ENCODE assay signal across 8 cellular contexts in the genomic region with DNA sequence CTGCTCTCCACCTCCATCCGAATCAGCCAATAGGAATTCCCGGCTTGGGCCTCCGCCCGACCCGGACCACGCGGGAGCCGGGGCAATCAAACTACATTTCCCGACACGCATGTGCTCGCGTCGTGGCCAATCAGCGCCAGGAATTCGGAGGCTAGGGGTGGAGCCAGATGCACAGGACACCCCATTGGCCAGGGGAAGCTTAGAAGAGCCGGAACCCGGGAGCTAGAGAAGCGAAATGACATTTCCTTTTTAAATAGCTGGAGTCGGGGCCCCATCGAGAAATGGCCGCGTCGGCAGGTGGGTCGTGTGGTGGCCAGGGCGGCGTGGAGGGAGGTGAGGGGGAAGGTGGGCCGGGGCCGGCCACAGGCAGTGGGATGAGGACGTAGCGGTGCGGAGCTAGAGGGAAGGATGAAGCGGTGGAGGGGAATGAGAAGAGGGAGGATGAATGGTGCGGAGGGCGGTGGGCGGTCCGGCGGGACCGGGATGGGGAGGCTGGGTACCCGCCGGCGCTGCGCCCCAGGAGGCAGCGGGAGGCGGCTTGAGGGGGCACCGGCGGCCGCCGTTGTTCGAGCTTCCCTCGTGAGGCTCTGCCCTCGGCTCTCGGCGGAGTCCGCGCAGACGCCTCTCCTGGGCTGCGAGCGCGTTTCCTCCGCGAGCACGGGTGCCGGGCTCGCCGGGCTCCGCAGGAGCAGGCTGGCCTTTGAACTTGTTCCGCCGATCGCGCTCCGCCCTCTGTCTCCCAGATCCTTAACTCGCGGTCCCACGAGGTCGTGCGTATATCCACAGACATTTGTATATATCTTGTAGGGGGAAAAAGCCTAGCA. TPM values are rescaled to one million over a fixed set of nuclear protein-coding genes. Genes with fewer than 3 reads are reported as not detected.
DNase-seq lines count a peak whose midpoint lies in the region; ATAC-seq, FAIRE-seq and TF ChIP-seq lines count a peak whose summit lies in the region.

Gene KBTBD8, plus strand, starts transcription at position 233 of the 824 bp plus-strand sequence. Its CDS starts 49 bp downstream, at position 282.

- peak within 1 kb of the TSS; percentile 51; the same call in 1 of the 2 replicates for H3K18ac ChIP-seq in H1 (ENCODE audit: extremely low read depth, low read length)

- peaks cover 36% of the 10 kb centered on the region for H3K4me1 Mint-ChIP-seq in activated CD8-positive, alpha-beta memory T cell treated with anti-CD3 and anti-CD28 coated beads, Interleukin-2, amount 10 ng/mL, durations not matched to agents 7 days and 5 days
- H3K4me1 Mint-ChIP-seq in memory B cell = peaks cover 22% of the 10 kb centered on the region

- H2BK120ac ChIP-seq in H1 (replicated peaks; ENCODE audit: low read depth, low read length) = no peak within 1 kb of the TSS

- H3K9me3 Mint-ChIP-seq in activated CD8-positive, alpha-beta memory T cell treated with anti-CD3 and anti-CD28 coated beads, Interleukin-2, amount 10 ng/mL, durations not matched to agents 7 days and 5 days (ENCODE audit: low read depth) = no peaks in the 10 kb centered on the region
- H3K9me3 Mint-ChIP-seq in memory B cell = no peaks in the 10 kb centered on the region

- TF ChIP-seq RAD21 in H1 (IDR thresholded peaks at IDR 0.05 in 1 of 2, conservative IDR thresholded peaks at IDR 0.05 in 1 of 2; ENCODE audit: low read depth in 2 of 2, low read length in 2 of 2) = no peak

- H3K4me3 ChIP-seq in HUES48 (ENCODE audit: low read depth, low read length) = peak within 1 kb of the TSS; percentile 78
- peak within 1 kb of the TSS; percentile 90 for H3K4me3 ChIP-seq in NT2/D1 (ENCODE audit: insufficient read length, low read depth)
- H3K4me3 ChIP-seq in H1 (ENCODE audit: extremely low read depth in 1 of 4, insufficient read depth in 2 of 4, low read depth in 3 of 4, low read length in 4 of 4) = peak within 1 kb of the TSS; percentile 74 to 88 (median 82)

- H2AK5ac ChIP-seq in H1 (ENCODE audit: low read depth, low read length) = peak within 1 kb of the TSS; percentile 78; the same call in 1 of the 2 replicates

- no peak within 1 kb of the TSS for H2BK20ac ChIP-seq in H1 (ENCODE audit: low read length)

- TF ChIP-seq POLR2A in H1 (IDR thresholded peaks at IDR 0.05; ENCODE audit: control extremely low read depth in 1 of 2, low read depth in 2 of 2, low read length in 2 of 2) = peak in 1 of 2 experiments; percentile 42; a peak in 1 of 3 replicates

- H3K79me1 ChIP-seq in H1 (ENCODE audit: low read depth, low read length) = peaks cover 3% of the 10 kb centered on the region; the same call in 1 of the 2 replicates

- peak within 1 kb of the TSS; percentile 53 for H4K5ac ChIP-seq in H1 (ENCODE audit: insufficient read length, low read depth, low read length)

- H3K9me3 ChIP-seq in HUES48 (ENCODE audit: control insufficient read depth, insufficient read depth, low read length) = no peaks in the 10 kb centered on the region
- H3K9me3 ChIP-seq in NT2/D1 (ENCODE audit: insufficient read depth, low read length) = 0 out of 2 replicates have a peak, but pooled peaks cover under 1% of the 10 kb centered on the region
- no peaks in the 10 kb centered on the region for H3K9me3 ChIP-seq in H1 (ENCODE audit: insufficient read depth in 2 of 2, low read depth in 1 of 2, low read length in 1 of 2)

- FAIRE-seq in H1 (lab: Jason Lieb, UNC) = peak; percentile 91

- H3K27ac Mint-ChIP-seq in activated CD8-positive, alpha-beta memory T cell treated with anti-CD3 and anti-CD28 coated beads, Interleukin-2, amount 10 ng/mL, durations not matched to agents 7 days and 5 days = peak within 1 kb of the TSS; percentile 88
- peak within 1 kb of the TSS; percentile 96 for H3K27ac Mint-ChIP-seq in memory B cell

- 2% methylated on average over 44 of the region's 76 CpGs; no CpG with 5 or more reads in 1 of the 2 experiments for WGBS in H1 (ENCODE audit: extremely low coverage in 1 of 2, insufficient coverage in 1 of 2, insufficient read length in 1 of 2, insufficient replicate concordance in 2 of 2, low coverage in 1 of 2, low lambda C conversion rate in 2 of 2, missing lambda C conversion rate in 1 of 2), 2 experiments

- H3K23me2 ChIP-seq in H1 (ENCODE audit: low read depth, low read length) = peaks cover 5% of the 10 kb centered on the region

- H3K4me2 ChIP-seq in H1 (ENCODE audit: insufficient read depth in 1 of 2, low read depth in 2 of 2, low read length in 2 of 2) = peak within 1 kb of the TSS; percentile 72 to 99

- no peak within 1 kb of the TSS for H3K14ac ChIP-seq in H1 (ENCODE audit: insufficient read length)

- H3K9ac ChIP-seq in HUES48 (ENCODE audit: low read depth, low read length) (peak within 1 kb of the TSS; percentile 47; the same call in 1 of the 2 replicates), NT2/D1 (ENCODE audit: insufficient read length, low read depth) (peak within 1 kb of the TSS; percentile 84), H1 (replicated peaks in 1 of 4; ENCODE audit: extremely low read depth in 1 of 4, low read depth in 3 of 4, low read length in 3 of 4) (peak within 1 kb of the TSS in 3 of 4 experiments; percentile 26 to 62 (median 58); a peak in 5 of 7 replicates)

- ATAC-seq in GM21390 (IDR thresholded peaks at IDR 0.05; ENCODE audit: unreplicated experiment) = peak; percentile 93
- ATAC-seq in activated CD8-positive, alpha-beta memory T cell treated with anti-CD3 and anti-CD28 coated beads, Interleukin-2, amount 10 ng/mL, durations not matched to agents 7 days and 5 days = peak; percentile 98
- ATAC-seq in memory B cell (ENCODE audit: low read depth) = peak; percentile 84

- H3K79me2 ChIP-seq in H1 (ENCODE audit: control insufficient read depth in 1 of 2, insufficient read depth in 2 of 2, low read length in 2 of 2) = peaks cover 0 to 17% of the 10 kb centered on the region in 2 experiments; a peak in 2 of 4 replicates

- TF ChIP-seq EP300 in H1 (IDR thresholded peaks at IDR 0.05; ENCODE audit: borderline replicate concordance in 1 of 2, low read depth in 2 of 2, low read length in 2 of 2) = no peak

- H3K4me3 Mint-ChIP-seq in activated CD8-positive, alpha-beta memory T cell treated with anti-CD3 and anti-CD28 coated beads, Interleukin-2, amount 10 ng/mL, durations not matched to agents 7 days and 5 days = peak within 1 kb of the TSS; percentile 92
- peak within 1 kb of the TSS; percentile 98 for H3K4me3 Mint-ChIP-seq in memory B cell

- H3K4ac ChIP-seq in H1 (replicated peaks; ENCODE audit: insufficient read length, low read depth, low read length) = no peak within 1 kb of the TSS

- H2AFZ ChIP-seq in H1 (ENCODE audit: low read length) = peak within 1 kb of the TSS; percentile 8; the same call in 1 of the 2 replicates

- H3K4me1 ChIP-seq in HUES48 (ENCODE audit: control insufficient read depth, insufficient read depth, low read length) (peaks cover 16% of the 10 kb centered on the region), NT2/D1 (ENCODE audit: insufficient read depth, insufficient read length) (peaks cover 2% of the 10 kb centered on the region), H1 (replicated peaks in 1 of 4; ENCODE audit: control insufficient read depth in 3 of 4, insufficient read depth in 4 of 4, low read length in 3 of 4) (no peaks in the 10 kb centered on the region; a peak in 2 of 7 replicates)

- H2BK12ac ChIP-seq in H1 (ENCODE audit: low read depth, low read length) = no peak within 1 kb of the TSS

- CTCF ChIA-PET in activated CD8-positive, alpha-beta memory T cell treated with anti-CD3 and anti-CD28 coated beads, Interleukin-2, amount 10 ng/mL, durations not matched to agents 7 days and 5 days (lab: Charles Lee) = interaction anchor here (0.8 to 3.9 kb wide), 6 partner anchors 9 to 85 kb away, joined by 3 to 34 read pairs (median 4); no protein-coding TSS in a partner anchor
- CTCF ChIA-PET in H1 (lab: Charles Lee; ENCODE audit: partially characterized antibody) = interaction anchor here (0.6 to 4.0 kb wide), 6 partner anchors 8 to 767 kb away, joined by 3 to 15 read pairs (median 4); no protein-coding TSS in a partner anchor

- H3K56ac ChIP-seq in H1 (replicated peaks; ENCODE audit: insufficient read length, low read depth, low read length) = no peak within 1 kb of the TSS

- POLR2A ChIA-PET in H1 (lab: Charles Lee; ENCODE audit: partially characterized antibody) = interaction anchor here (1.2 to 2.2 kb wide), 2 partner anchors 10 to 16 kb away, joined by 4 to 18 read pairs; no protein-coding TSS in a partner anchor

- H3K27me3 Mint-ChIP-seq in activated CD8-positive, alpha-beta memory T cell treated with anti-CD3 and anti-CD28 coated beads, Interleukin-2, amount 10 ng/mL, durations not matched to agents 7 days and 5 days = peaks cover 32% of the 10 kb centered on the region
- no peaks in the 10 kb centered on the region for H3K27me3 Mint-ChIP-seq in memory B cell

- H2BK15ac ChIP-seq in H1 (ENCODE audit: low read length) = no peak within 1 kb of the TSS

- TF ChIP-seq CTCF in H1 (IDR thresholded peaks at IDR 0.05; ENCODE audit: control extremely low read depth in 1 of 3, insufficient read depth in 1 of 3, low read depth in 1 of 3, low read length in 3 of 3) = no peak

- in situ Hi-C loops in Caki2 (cut with HindIII; ENCODE audit: low pct_unique_long_range_greater_than_20kb, low sequenced_read_pairs) = no loop called here

- H3K23ac ChIP-seq in H1 (ENCODE audit: insufficient read length) = no peak within 1 kb of the TSS

- H3K27me3 ChIP-seq in HUES48 (ENCODE audit: control insufficient read depth, insufficient read depth, low read length) = no peaks in the 10 kb centered on the region
- H3K27me3 ChIP-seq in NT2/D1 (ENCODE audit: insufficient read depth, insufficient read length) = peaks cover 7% of the 10 kb centered on the region
- peaks cover 0 to 3% (median 0%) of the 10 kb centered on the region in 4 experiments; a peak in 2 of 7 replicates for H3K27me3 ChIP-seq in H1 (replicated peaks in 1 of 4; ENCODE audit: control insufficient read depth in 3 of 4, extremely low read depth in 1 of 4, insufficient read depth in 3 of 4, low read length in 3 of 4)

- H4K20me1 ChIP-seq in H1 (replicated peaks in 1 of 2; ENCODE audit: control insufficient read depth in 1 of 2, insufficient read depth in 2 of 2, low read length in 2 of 2) = peaks cover 0 to 3% of the 10 kb centered on the region in 2 experiments

- H4K8ac ChIP-seq in H1 (ENCODE audit: extremely low read depth, insufficient read depth, low read length) = no peak within 1 kb of the TSS

- H3K27ac ChIP-seq in HUES48 (ENCODE audit: low read depth, low read length) (no peak within 1 kb of the TSS), H1 (ENCODE audit: low read depth, low read length) (no peak within 1 kb of the TSS)

- peak; percentile 96 for DNase-seq in Caki2 (ENCODE audit: low read depth)
- peak; percentile 98 for DNase-seq in NT2/D1 (ENCODE audit: low read depth, low spot score)
- peak; percentile 99 for DNase-seq in activated CD8-positive, alpha-beta memory T cell treated with anti-CD3 and anti-CD28 coated beads, Interleukin-2, amount 10 ng/mL, durations not matched to agents 7 days and 5 days
- peak; percentile 92 to 97 for DNase-seq in H1 (ENCODE audit: low read depth in 1 of 2, low spot score in 2 of 2)
- peak; percentile 90 to 95 for DNase-seq in memory B cell (ENCODE audit: low spot score in 2 of 2)
- peak; percentile 93 for DNase-seq in stimulated activated CD8-positive, alpha-beta memory T cell treated with anti-CD3 and anti-CD28 coated beads, Interleukin-12 subunit alpha, Interleukin-12 subunit beta, amount 100 ng/mL, for 1 hour (ENCODE audit: low read depth)

- peak within 1 kb of the TSS; percentile 29; the same call in 1 of the 2 replicates for H2BK5ac ChIP-seq in H1 (ENCODE audit: low read depth, low read length)

- H3K36me3 ChIP-seq in HUES48 (ENCODE audit: control insufficient read depth, insufficient read depth, low read length) (peaks cover 7% of the 10 kb centered on the region), NT2/D1 (ENCODE audit: insufficient read depth, insufficient read length, low read length) (peaks cover 11% of the 10 kb centered on the region), H1 (ENCODE audit: control insufficient read depth in 2 of 4, insufficient read depth in 4 of 4, low read length in 3 of 4) (peaks cover 0 to 5% (median 0%) of the 10 kb centered on the region in 4 experiments; a peak in 2 of 8 replicates)

- no peak within 1 kb of the TSS for H4K91ac ChIP-seq in H1 (replicated peaks; ENCODE audit: insufficient read length, low read length)

- H3K36me3 Mint-ChIP-seq in activated CD8-positive, alpha-beta memory T cell treated with anti-CD3 and anti-CD28 coated beads, Interleukin-2, amount 10 ng/mL, durations not matched to agents 7 days and 5 days = peaks cover 16% of the 10 kb centered on the region
- peaks cover 5% of the 10 kb centered on the region for H3K36me3 Mint-ChIP-seq in memory B cell

RNA-seq across cellular contexts. Expression of gene KBTBD8, which starts in this region (rescaled TPM):
- not detected in 2 replicates for total RNA-seq in Caki2 (2014; rRNA removed; shearing (Covaris generic); ENCODE audit: low replicate concordance)
- total RNA-seq in activated CD8-positive, alpha-beta memory T cell treated with anti-CD3 and anti-CD28 coated beads, Interleukin-2, amount 10 ng/mL, durations not matched to agents 7 days and 5 days = 10 to 100 TPM; 10.4 to 19.2 TPM
- total RNA-seq in H1 (2021; fragmentation: NEBNext Ultra II Directional; extraction: Animal tissue kit (Norgen Biotek cat#: 25700)) = 23.9 and 26.0 TPM in 2 replicates
- polyA plus RNA-seq in H1 (2011; rRNA removed) = 1.2 and 3.2 TPM in 2 replicates
- polyA plus RNA-seq in H1 (2011; cell fraction: cytosol; rRNA removed) = 5.0 TPM
- 3.0 TPM for polyA plus RNA-seq in H1 (2011; cell fraction: nucleus; rRNA removed)
- 5.2 to 9.6 TPM (median 6.9 TPM) in 4 replicates for polyA plus RNA-seq in H1 (2012, experiment 1 of 2)
- polyA plus RNA-seq in H1 (2012, experiment 2 of 2) = 0.62 TPM
- polyA plus RNA-seq in H1 (2013, experiment 1 of 2) = 8.5 TPM
- polyA plus RNA-seq in H1 (2013, experiment 2 of 2) = 8.2 TPM
- polyA minus RNA-seq in H1 (2011; rRNA and poly(A)+ RNA removed) = 23.4 and 24.2 TPM in 2 replicates
- polyA minus RNA-seq in H1 (2011; cell fraction: cytosol; rRNA and poly(A)+ RNA removed) = 9.7 TPM
- polyA minus RNA-seq in H1 (2011; cell fraction: nucleus; rRNA and poly(A)+ RNA removed) = 16.0 TPM

Comparison
In these comparisons a context has a peak if more than half of its experiments do, and no peak if none do; other contexts are left out.
1. RNA of gene KBTBD8 (total RNA-seq): 23.9 to 26.0 TPM in H1 and 10.4 to 19.2 TPM in activated CD8-positive, alpha-beta memory T cell treated with anti-CD3 and anti-CD28 coated beads, Interleukin-2, amount 10 ng/mL, durations not matched to agents 7 days and 5 days; not detected in Caki2; every median in the first group is over 10 times any median in the second.
2. Peak in DNase-seq in Caki2; RNA of the gene not detected or under 1 TPM.
3. Peak in every context shown above with its lines, with median percentiles within 50 percentile points of each other: DNase-seq, ATAC-seq, H3K4me3 ChIP-seq and H3K9ac ChIP-seq.